In genomic region chr3:149258714-149259113, GRCh38 we compare ENCODE assay signal across 20 cellular contexts. TPM values are rescaled to one million over a fixed set of nuclear protein-coding genes. Genes with fewer than 3 reads are reported as not detected.
DNase-seq lines count a peak whose midpoint lies in the region; ATAC-seq, FAIRE-seq and TF ChIP-seq lines count a peak whose summit lies in the region.
"Had no signal": no experiment of that assay in that cellular context is flagged by ENCODE, and none has a peak within 500 bp of the region (broad histone marks: within the 10 kb centered on the region; RNA-seq: fewer than 3 reads in every experiment).

No MANE protein-coding gene starts in this region.

- H4K12ac ChIP-seq in trophoblast cell (ENCODE audit: low read depth, low read length), result no peak overlapping the region

- no peak overlapping the region for H3K27ac ChIP-seq in right atrium auricular region
- no peak overlapping the region; the same call in 1 of the 2 replicates for H3K27ac ChIP-seq in Panc1 (ENCODE audit: low read length)
- H3K27ac ChIP-seq in HepG2 (ENCODE audit: extremely low read length, insufficient read depth, low read length), result no peak overlapping the region
- no peak overlapping the region for H3K27ac ChIP-seq in trophoblast cell (ENCODE audit: low read depth, low read length)
- H3K27ac ChIP-seq: BLaER1 had no signal

- H3K9me3 ChIP-seq in right atrium auricular region, result no peaks in the 10 kb centered on the region
- H3K9me3 ChIP-seq in Panc1 (ENCODE audit: control insufficient read depth, insufficient read depth, low read depth, low read length), result no peaks in the 10 kb centered on the region
- H3K9me3 ChIP-seq in HepG2 (ENCODE audit: low read length), result no peaks in the 10 kb centered on the region
- H3K9me3 ChIP-seq in trophoblast cell (ENCODE audit: insufficient read depth, low read depth, low read length), result no peaks in the 10 kb centered on the region
- H3K9me3 ChIP-seq: BLaER1 had no signal

- H3K79me2 ChIP-seq in HepG2 (ENCODE audit: insufficient read depth, low read length), result no peaks in the 10 kb centered on the region
- H3K79me2 ChIP-seq in trophoblast cell (ENCODE audit: control insufficient read depth, insufficient read depth, low read length, poor library complexity), result no peaks in the 10 kb centered on the region

- no peaks in the 10 kb centered on the region for H3K4me1 ChIP-seq in right atrium auricular region
- H3K4me1 ChIP-seq in Panc1 (ENCODE audit: control insufficient read depth, insufficient read depth, low read length), result no peaks in the 10 kb centered on the region
- no peaks in the 10 kb centered on the region for H3K4me1 ChIP-seq in HepG2 (ENCODE audit: insufficient read depth, low read length)
- no peaks in the 10 kb centered on the region for H3K4me1 ChIP-seq in trophoblast cell (ENCODE audit: control insufficient read depth in 1 of 2, insufficient read depth in 2 of 2, low read length in 2 of 2)

- no peak for DNase-seq in Right ventricle myocardium inferior (ENCODE audit: missing footprints)
- DNase-seq in right atrium auricular region (ENCODE audit: low spot score), result no peak
- no peak for DNase-seq in Panc1 (ENCODE audit: low read depth, low spot score)
- DNase-seq in HepG2 (ENCODE audit: low spot score), result no peak
- no peak for DNase-seq in trophoblast cell
- DNase-seq in HK-2 (ENCODE audit: unreplicated experiment), result no peak
- DNase-seq in DMS79 (lab: John Stamatoyannopoulos, UW), result no peak
- no peak for DNase-seq in HPDE6-E6E7 (ENCODE audit: extremely low spot score)
- DNase-seq: 8988T; AML-193; Calu3; CD4-positive, alpha-beta T cell; DMS 273 treated with DMSO at 0.1 percent for 48 hours; DMS79 treated with DMSO at 0.1 percent for 48 hours; EL; HCEC 1CT; HFFc6 had no signal

- no peak overlapping the region for H3K18ac ChIP-seq in trophoblast cell (ENCODE audit: low read length)

- H3K79me1 ChIP-seq in trophoblast cell (ENCODE audit: low read length), result no peaks in the 10 kb centered on the region

- H3K36me3 ChIP-seq in right atrium auricular region (no peaks in the 10 kb centered on the region), Panc1 (ENCODE audit: control insufficient read depth, insufficient read depth, low read length) (no peaks in the 10 kb centered on the region), HepG2 (replicated peaks in 1 of 2; ENCODE audit: control insufficient read depth in 1 of 2, insufficient read depth in 2 of 2, low read length in 2 of 2) (no peaks in the 10 kb centered on the region), trophoblast cell (ENCODE audit: control insufficient read depth in 1 of 2, insufficient read depth in 2 of 2, low read length in 2 of 2) (no peaks in the 10 kb centered on the region)
- H3K36me3 ChIP-seq: BLaER1 had no signal

- no peak for TF ChIP-seq RAD21 in HepG2 (CRISPR knock-in tag; IDR thresholded peaks at IDR 0.05)

- intact Hi-C loops in Right ventricle myocardium inferior (cut with DNase I), result no loop called here
- intact Hi-C loops in Panc1 (cut with micrococcal nuclease; ENCODE audit: unreplicated experiment), result loop anchor here (5.0 kb wide), 1 partner anchor 76 kb away; no protein-coding TSS in a partner anchor
- intact Hi-C loops in HepG2 (cut with micrococcal nuclease; ENCODE audit: unreplicated experiment), result no loop called here

- no peak overlapping the region for H3K4me2 ChIP-seq in HepG2 (ENCODE audit: low read depth, low read length)
- H3K4me2 ChIP-seq in trophoblast cell (ENCODE audit: low read length), result no peak overlapping the region

- no peak overlapping the region for H3K23ac ChIP-seq in trophoblast cell (ENCODE audit: low read length)

- BruUV-seq in Panc1 (replicated peaks; lab: Mats Ljungman, UMichigan) (no TSS peak), HepG2 (replicated peaks; lab: Mats Ljungman, UMichigan) (no TSS peak)

- no peaks in the 10 kb centered on the region for H4K20me1 ChIP-seq in HepG2 (ENCODE audit: insufficient read depth, low read length)
- H4K20me1 ChIP-seq: BLaER1 had no signal

- TF ChIP-seq POLR2A in HepG2 (IDR thresholded peaks at IDR 0.05; ENCODE audit: insufficient read depth in 1 of 2, low read depth in 2 of 2, low read length in 2 of 2), result no peak

- H3K9ac ChIP-seq in HepG2 (ENCODE audit: insufficient read depth, low read depth, low read length) (no peak overlapping the region), trophoblast cell (ENCODE audit: low read length) (no peak overlapping the region)
- H3K9ac ChIP-seq: BLaER1 had no signal

- TF ChIP-seq CTCF in right atrium auricular region (IDR thresholded peaks at IDR 0.05), result no peak
- no peak for TF ChIP-seq CTCF in Panc1 (IDR thresholded peaks at IDR 0.05)
- no peak for TF ChIP-seq CTCF in HepG2 (CRISPR knock-in tag; IDR thresholded peaks at IDR 0.05)

- FAIRE-seq in HepG2 (lab: Jason Lieb, UNC), result no peak
- FAIRE-seq: G401.6, GM12891 had no signal

- H2AFZ ChIP-seq in HepG2 (ENCODE audit: low read length) (no peak overlapping the region), trophoblast cell (ENCODE audit: insufficient read depth, low read length, poor library complexity) (no peak overlapping the region)

- TF ChIP-seq EP300 in HepG2 (IDR thresholded peaks at IDR 0.05; ENCODE audit: low read depth in 2 of 2, low read length in 2 of 2) (no peak), HepG2 (CRISPR knock-in tag; IDR thresholded peaks at IDR 0.05; ENCODE audit: borderline replicate concordance) (no peak)

- no peak overlapping the region for H4K8ac ChIP-seq in trophoblast cell (ENCODE audit: low read depth, low read length)

- no peak overlapping the region for H2AK5ac ChIP-seq in trophoblast cell (ENCODE audit: low read length)

- H2BK12ac ChIP-seq in trophoblast cell (ENCODE audit: low read length), result no peak overlapping the region

- no peak overlapping the region for H2BK5ac ChIP-seq in trophoblast cell (ENCODE audit: low read depth, low read length, poor library complexity)

- H3K14ac ChIP-seq in trophoblast cell (ENCODE audit: low read length), result no peak overlapping the region

- no peak overlapping the region for H3K4ac ChIP-seq in trophoblast cell (ENCODE audit: low read depth, low read length)

- H2BK120ac ChIP-seq in trophoblast cell (ENCODE audit: insufficient read depth, low read length, poor library complexity), result no peak overlapping the region

- H3K4me3 ChIP-seq in right atrium auricular region (no peak overlapping the region), Panc1 (ENCODE audit: low read depth in 2 of 2, low read length in 2 of 2) (no peak overlapping the region), HepG2 (replicated peaks in 1 of 3; ENCODE audit: insufficient read depth in 1 of 3, low read depth in 2 of 3, low read length in 3 of 3) (no peak overlapping the region), trophoblast cell (ENCODE audit: low read depth, low read length) (peak overlapping the region; percentile 7)
- H3K4me3 ChIP-seq: BLaER1 had no signal

- peak; percentile 8 for ATAC-seq in Right ventricle myocardium inferior
- ATAC-seq in Panc1, result peak; percentile 42; the same call in 1 of the 2 replicates
- ATAC-seq in HepG2, result peak; percentile 34

- 97% methylated on average over 4 of the region's 4 CpGs for WGBS in HepG2 (ENCODE audit: low lambda C conversion rate)
- no CpG with 5 or more reads among the region's 4 CpGs for WGBS in trophoblast cell (ENCODE audit: extremely low coverage, insufficient coverage, insufficient read length)

- POLR2A ChIA-PET in Panc1 (lab: Charles Lee) (no interaction called here), HepG2 (lab: Yijun Ruan, JAX) (no interaction called here)

- no peak overlapping the region for H4K91ac ChIP-seq in trophoblast cell (ENCODE audit: low read depth, low read length)

- H3K27me3 ChIP-seq in right atrium auricular region (no peaks in the 10 kb centered on the region), Panc1 (ENCODE audit: control insufficient read depth, insufficient read depth, low read length) (no peaks in the 10 kb centered on the region), HepG2 (ENCODE audit: control insufficient read depth in 1 of 2, insufficient read depth in 2 of 2, low read length in 2 of 2) (no peaks in the 10 kb centered on the region), trophoblast cell (ENCODE audit: insufficient read depth, low read length) (no peaks in the 10 kb centered on the region)
- H3K27me3 ChIP-seq: BLaER1 had no signal

- CTCF ChIA-PET in Panc1 (lab: Charles Lee), result no interaction called here
- CTCF ChIA-PET in HepG2 (lab: Yijun Ruan, JAX; ENCODE audit: low intra/inter-chr PET ratio, low total read pairs), result no interaction called here

- in situ Hi-C loops in Panc1 (cut with HindIII; ENCODE audit: low pct_unique_long_range_greater_than_20kb, low sequenced_read_pairs), result no loop called here
- in situ Hi-C loops in HepG2 (cut with HindIII; ENCODE audit: extremely low pct_ligation_motif_present, low pct_unique_long_range_greater_than_20kb), result no loop called here

TF ChIP-seq in HepG2, 621 proteins besides CTCF, POLR2A, EP300 and RAD21 (continues in another document):
- no peak for TF ChIP-seq ZNF883 (CRISPR knock-in tag; IDR thresholded peaks at IDR 0.05; ENCODE audit: not compliant biosample characterization)

RNA-seq across cellular contexts. Expression of gene CP, which starts 37.1 kb away (rescaled TPM):
- total RNA-seq in Right ventricle myocardium inferior (3.4 TPM), right atrium auricular region (10 to 100 TPM in 1 of 2 donors, 1 to 10 TPM in 1; 6.8 to 68.4 TPM), Panc1 (2021; ENCODE audit: unreplicated experiment) (5.8 TPM), HepG2 (2016; rRNA removed; fragmentation: Illumina TruSeq; extraction: Trizol) (21.1 and 42.6 TPM in 2 replicates)
- polyA plus RNA-seq in Panc1 (2012; ENCODE audit: insufficient read length), result 15.2 TPM
- total RNA-seq in HepG2 (2016; cell fraction: cytosol; rRNA removed; fragmentation: Illumina TruSeq; extraction: Trizol; ENCODE audit: low read depth), result 2.7 and 3.7 TPM in 2 replicates
- total RNA-seq in HepG2 (2016; cell fraction: insoluble cytoplasmic fraction; rRNA removed; fragmentation: Illumina TruSeq; extraction: Trizol), result 18.7 and 40.2 TPM in 2 replicates
- total RNA-seq in HepG2 (2016; cell fraction: membrane; rRNA removed; fragmentation: Illumina TruSeq; extraction: Trizol), result 4.1 and 6.2 TPM in 2 replicates
- total RNA-seq in HepG2 (2016; cell fraction: nucleus; rRNA removed; fragmentation: Illumina TruSeq; extraction: Trizol), result 45.7 and 53.7 TPM in 2 replicates
- polyA plus RNA-seq in HepG2 (2011; rRNA removed), result 789 and 863 TPM in 2 replicates
- 278 and 600 TPM in 2 replicates for polyA plus RNA-seq in HepG2 (2011; cell fraction: cytosol; rRNA removed)
- polyA plus RNA-seq in HepG2 (2011; cell fraction: nucleus; rRNA removed), result 526 and 705 TPM in 2 replicates
- 608 and 681 TPM in 2 replicates for polyA plus RNA-seq in HepG2 (2012)
- 1.5 and 2.7 TPM in 2 replicates for polyA plus RNA-seq in HepG2 (2016; cell fraction: cytosol; fragmentation: Illumina TruSeq; extraction: Trizol; ENCODE audit: low read depth)
- polyA plus RNA-seq in HepG2 (2016; cell fraction: insoluble cytoplasmic fraction; fragmentation: Illumina TruSeq; extraction: Trizol; ENCODE audit: low read depth), result 11.2 and 15.8 TPM in 2 replicates
- polyA plus RNA-seq in HepG2 (2016; cell fraction: membrane; fragmentation: Illumina TruSeq; extraction: Trizol; ENCODE audit: low read depth), result 2.8 and 3.1 TPM in 2 replicates
- 53.4 and 55.4 TPM in 2 replicates for polyA plus RNA-seq in HepG2 (2016; cell fraction: nucleus; fragmentation: Illumina TruSeq; extraction: Trizol; ENCODE audit: insufficient read depth, low read depth)
- 0.56 and 444 TPM in 2 replicates for polyA minus RNA-seq in HepG2 (2011; rRNA and poly(A)+ RNA removed; ENCODE audit: low replicate concordance)
- polyA minus RNA-seq in HepG2 (2011; cell fraction: cytosol; rRNA and poly(A)+ RNA removed), result 644 and 1,215 TPM in 2 replicates
- polyA minus RNA-seq in HepG2 (2011; cell fraction: nucleus; rRNA and poly(A)+ RNA removed), result 1,123 and 1,795 TPM in 2 replicates
- polyA plus RNA-seq in trophoblast cell (2013), result 1.7 and 1.8 TPM in 2 replicates
- total RNA-seq: CD4-positive, alpha-beta T cell; HFFc6 had no signal
